Comparison of ENCODE assay signal across 14 cellular contexts in genomic region chr7:94556028-94556427, GRCh38. TPM values are rescaled to one million over a fixed set of nuclear protein-coding genes. Genes with fewer than 3 reads are reported as not detected.
A peak's percentile ranks its signal among the peaks of the same experiment; 100 is the strongest.
DNase-seq lines count a peak whose midpoint lies in the region; ATAC-seq and TF ChIP-seq lines count a peak whose summit lies in the region.
"Had no signal": no experiment of that assay in that cellular context is flagged by ENCODE, and none has a peak within 500 bp of the region (broad histone marks: within the 10 kb centered on the region; RNA-seq: fewer than 3 reads in every experiment).

No MANE protein-coding gene starts in this region.

- no peaks in the 10 kb centered on the region for H3K4me1 ChIP-seq in psoas muscle
- H3K4me1 ChIP-seq: SJCRH30 had no signal

- POLR2A ChIA-PET in GM10248 (lab: Yijun Ruan, JAX): no interaction called here

- no peak overlapping the region for H3K4me3 ChIP-seq in psoas muscle
- H3K4me3 ChIP-seq: dorsolateral prefrontal cortex, SJCRH30 had no signal

- whole genome bisulfite sequencing in psoas muscle, 3 donors: 86 to 90% (median 87%) methylated on average over 2 of the region's 2 CpGs

- peaks cover 0 to 73% of the 10 kb centered on the region in 2 donors for H3K36me3 ChIP-seq in psoas muscle (ENCODE audit: insufficient read depth in 1 of 2, low read depth in 1 of 2)

- TF ChIP-seq POLR2A in erythroblast (IDR thresholded peaks at IDR 0.05; ENCODE audit: low read length): no peak

- no peak for TF ChIP-seq CTCF in GM10248 (IDR thresholded peaks at IDR 0.05; ENCODE audit: control extremely low read depth, extremely low read depth, low read depth, missing control alignments)
- TF ChIP-seq CTCF in psoas muscle (IDR thresholded peaks at IDR 0.05): no peak

- intact Hi-C loops in psoas muscle (cut with DNase I): no loop called here

- ATAC-seq in GM19452 (IDR thresholded peaks at IDR 0.05; ENCODE audit: unreplicated experiment): peak; percentile 68
- peak; percentile 73 for ATAC-seq in HG02763 (IDR thresholded peaks at IDR 0.05; ENCODE audit: unreplicated experiment)
- peak; percentile 75 for ATAC-seq in HG03521 (IDR thresholded peaks at IDR 0.05; ENCODE audit: unreplicated experiment)
- no peak for ATAC-seq in psoas muscle
- no peak for ATAC-seq in HG02588 (IDR thresholded peaks at IDR 0.05; ENCODE audit: unreplicated experiment)
- no peak for ATAC-seq in activated CD4-positive, CD25-positive, alpha-beta regulatory T cell treated with anti-CD3 and anti-CD28 coated beads, Interleukin-2, amount 50 U/mL, for 24 hours
- ATAC-seq: stimulated activated naive CD8-positive, alpha-beta T cell treated with anti-CD3 and anti-CD28 coated beads, Interleukin-15, amount 100 ng/mL, for 72 hours had no signal

- H3K9me3 ChIP-seq in psoas muscle: no peaks in the 10 kb centered on the region
- H3K9me3 ChIP-seq: SJCRH30 had no signal

- no peak overlapping the region for H3K27ac ChIP-seq in psoas muscle
- H3K27ac ChIP-seq: dorsolateral prefrontal cortex, SJCRH30, VCaP had no signal

- no peaks in the 10 kb centered on the region for H3K27me3 ChIP-seq in psoas muscle (ENCODE audit: insufficient read depth in 3 of 3, low read length in 2 of 3)
- H3K27me3 ChIP-seq: dorsolateral prefrontal cortex, SJCRH30 had no signal

- peak; percentile 10 for DNase-seq in GM10248 (ENCODE audit: extremely low spot score)
- no peak for DNase-seq in psoas muscle
- DNase-seq in erythroblast (lab: John Stamatoyannopoulos, UW): no peak
- DNase-seq: dorsolateral prefrontal cortex; NCI-H1694 treated with DMSO at 0.1 percent for 48 hours; SJCRH30; stimulated activated CD4-positive, alpha-beta T cell treated with anti-CD3 and anti-CD28 coated beads, Interleukin-4, amount 100 ng/mL, for 1 hour; stimulated activated naive CD8-positive, alpha-beta T cell treated with anti-CD3 and anti-CD28 coated beads, Interleukin-15, amount 100 ng/mL, for 72 hours had no signal

- CTCF ChIA-PET in GM10248 (lab: Yijun Ruan, JAX): no interaction called here

RNA-seq across cellular contexts. Expression of gene CASD1, which starts 46.4 kb away (rescaled TPM):
- total RNA-seq in psoas muscle: 10 to 100 TPM; 12.0 to 20.1 (median 14.4) TPM
- polyA plus RNA-seq in psoas muscle: 10 to 100 TPM in 1 of 3 donors, 1 to 10 TPM in 2; 9.2 to 10.8 (median 9.8) TPM

Comparison
In these comparisons a context has a peak if more than half of its experiments do, and no peak if none do; other contexts are left out.
1. ATAC-seq: peak in GM19452 (single experiment), HG02763 (single experiment) and HG03521 (single experiment); none in psoas muscle (0 of 4), HG02588 (single experiment) and activated CD4-positive, CD25-positive, alpha-beta regulatory T cell treated with anti-CD3 and anti-CD28 coated beads, Interleukin-2, amount 50 U/mL, for 24 hours (0 of 2).